In the genomic region with DNA sequence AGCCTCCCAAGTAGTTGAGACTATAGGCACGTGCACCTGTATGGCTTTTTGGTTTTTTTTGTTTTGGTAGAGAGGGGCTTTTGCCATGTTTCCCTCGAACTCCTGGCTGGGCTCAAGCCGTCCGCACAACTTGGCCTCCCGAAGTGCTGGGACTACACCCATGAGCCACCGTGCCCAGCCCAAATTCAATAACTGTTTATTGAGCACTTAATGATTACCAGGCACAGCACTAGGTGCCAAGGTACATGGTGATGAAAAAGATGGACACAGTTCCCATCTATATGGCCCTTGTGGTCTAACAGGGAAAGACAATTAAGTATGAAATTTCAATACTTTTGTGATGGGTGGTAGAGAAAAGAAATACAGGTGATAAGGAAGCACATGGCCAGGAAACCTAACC, we compare ENCODE assay signal across 22 cellular contexts. TPM values are rescaled to one million over a fixed set of nuclear protein-coding genes. Genes with fewer than 3 reads are reported as not detected.
DNase-seq lines count a peak whose midpoint lies in the region; ATAC-seq, FAIRE-seq and TF ChIP-seq lines count a peak whose summit lies in the region.
"Had no signal": no experiment of that assay in that cellular context is flagged by ENCODE, and none has a peak within 500 bp of the region (broad histone marks: within the 10 kb centered on the region; RNA-seq: fewer than 3 reads in every experiment).

No MANE protein-coding gene starts in this region.

- no peak overlapping the region for H3K4me3 ChIP-seq in right lobe of liver
- H3K4me3 ChIP-seq in HepG2 (replicated peaks in 1 of 3; ENCODE audit: insufficient read depth in 1 of 3, low read depth in 2 of 3, low read length in 3 of 3) = no peak overlapping the region
- H3K4me3 ChIP-seq in Karpas-422 (ENCODE audit: low read length) = no peak overlapping the region
- H3K4me3 ChIP-seq in H7 (ENCODE audit: insufficient read depth, low read depth, low read length) = no peak overlapping the region
- H3K4me3 ChIP-seq: A549, GM23338, HAP-1 had no signal

- in situ Hi-C loops in HepG2 (cut with HindIII; ENCODE audit: extremely low pct_ligation_motif_present, low pct_unique_long_range_greater_than_20kb) = no loop called here

- H3K36me3 ChIP-seq in right lobe of liver = no peaks in the 10 kb centered on the region
- no peaks in the 10 kb centered on the region for H3K36me3 ChIP-seq in HepG2 (replicated peaks in 1 of 2; ENCODE audit: control insufficient read depth in 1 of 2, insufficient read depth in 2 of 2, low read length in 2 of 2)
- H3K36me3 ChIP-seq in Karpas-422 (ENCODE audit: insufficient read depth, low read length) = no peaks in the 10 kb centered on the region
- H3K36me3 ChIP-seq in H7 (replicated peaks; ENCODE audit: control insufficient read depth, insufficient read depth, low read length) = no peaks in the 10 kb centered on the region
- H3K36me3 ChIP-seq: HAP-1 had no signal

- H3K9me3 ChIP-seq in right lobe of liver (no peaks in the 10 kb centered on the region), HepG2 (ENCODE audit: low read length) (no peaks in the 10 kb centered on the region), Karpas-422 (ENCODE audit: low read length) (no peaks in the 10 kb centered on the region)
- H3K9me3 ChIP-seq: A549 had no signal

- no peak overlapping the region for H3K4me2 ChIP-seq in HepG2 (ENCODE audit: low read depth, low read length)
- no peak overlapping the region for H3K4me2 ChIP-seq in Karpas-422 (ENCODE audit: low read depth, low read length, poor library complexity, severe bottlenecking)
- H3K4me2 ChIP-seq: A549, GM23338 had no signal

- no peaks in the 10 kb centered on the region for H3K9me2 ChIP-seq in Karpas-422 (replicated peaks; ENCODE audit: insufficient read depth, low read length)

- TF ChIP-seq POLR2A in right lobe of liver (IDR thresholded peaks at IDR 0.05) (no peak), HepG2 (IDR thresholded peaks at IDR 0.05; ENCODE audit: insufficient read depth in 1 of 2, low read depth in 2 of 2, low read length in 2 of 2) (no peak)

- 17% methylated on average over 6 of the region's 6 CpGs for WGBS in right lobe of liver (ENCODE audit: insufficient coverage, low coverage, low lambda C conversion rate, missing lambda C conversion rate)
- WGBS in HepG2 (ENCODE audit: low lambda C conversion rate) = 54% methylated on average over 6 of the region's 6 CpGs

- H3K27me3 ChIP-seq in right lobe of liver (no peaks in the 10 kb centered on the region), HepG2 (ENCODE audit: control insufficient read depth in 1 of 2, insufficient read depth in 2 of 2, low read length in 2 of 2) (no peaks in the 10 kb centered on the region; a peak in 1 of 5 replicates), Karpas-422 (ENCODE audit: low read length) (no peaks in the 10 kb centered on the region), H7 (ENCODE audit: control insufficient read depth, insufficient read depth, low read length) (no peaks in the 10 kb centered on the region)

- CTCF ChIA-PET in HepG2 (lab: Yijun Ruan, JAX; ENCODE audit: low intra/inter-chr PET ratio, low total read pairs) = no interaction called here

- POLR2A ChIA-PET in HepG2 (lab: Yijun Ruan, JAX) = no interaction called here

- H3K27ac ChIP-seq in right lobe of liver (no peak overlapping the region), HepG2 (ENCODE audit: extremely low read length, insufficient read depth, low read length) (no peak overlapping the region), Karpas-422 (ENCODE audit: low read length) (no peak overlapping the region)
- H3K27ac ChIP-seq: A549 had no signal

- peak in 1 of 4 donors; percentile 8 for TF ChIP-seq CTCF in right lobe of liver (IDR thresholded peaks at IDR 0.05)
- TF ChIP-seq CTCF in HepG2 (CRISPR knock-in tag; IDR thresholded peaks at IDR 0.05) = no peak

- BruUV-seq in HepG2 (replicated peaks; lab: Mats Ljungman, UMichigan) = no TSS peak

- H3K9ac ChIP-seq in HepG2 (ENCODE audit: insufficient read depth, low read depth, low read length) (no peak overlapping the region), Karpas-422 (ENCODE audit: low read length) (no peak overlapping the region)

- H3K4me1 ChIP-seq in right lobe of liver = no peaks in the 10 kb centered on the region
- no peaks in the 10 kb centered on the region for H3K4me1 ChIP-seq in HepG2 (ENCODE audit: insufficient read depth, low read length)
- H3K4me1 ChIP-seq in Karpas-422 (ENCODE audit: low read length) = peaks cover 10% of the 10 kb centered on the region
- H3K4me1 ChIP-seq: A549 had no signal

- no peaks in the 10 kb centered on the region for H4K20me1 ChIP-seq in HepG2 (ENCODE audit: insufficient read depth, low read length)
- H4K20me1 ChIP-seq in Karpas-422 (ENCODE audit: insufficient read depth, low read depth, low read length) = no peaks in the 10 kb centered on the region

- intact Hi-C loops in right lobe of liver (cut with DNase I) = no loop called here
- intact Hi-C loops in HepG2 (cut with micrococcal nuclease; ENCODE audit: unreplicated experiment) = no loop called here

- H3K79me2 ChIP-seq in HepG2 (ENCODE audit: insufficient read depth, low read length) = no peaks in the 10 kb centered on the region
- no peaks in the 10 kb centered on the region for H3K79me2 ChIP-seq in Karpas-422 (ENCODE audit: low read length)

- ATAC-seq in right lobe of liver (peak in 3 of 4 donors; percentile 35 to 61 (median 54)), HepG2 (no peak), left lobe of liver (peak; percentile 49), HG02884 (IDR thresholded peaks at IDR 0.05; ENCODE audit: unreplicated experiment) (no peak)
- ATAC-seq: A549, GM23338 had no signal

- TF ChIP-seq EP300 in HepG2 (IDR thresholded peaks at IDR 0.05; ENCODE audit: low read depth in 2 of 2, low read length in 2 of 2) = no peak
- TF ChIP-seq EP300 in HepG2 (CRISPR knock-in tag; IDR thresholded peaks at IDR 0.05; ENCODE audit: borderline replicate concordance) = no peak

- FAIRE-seq in HepG2 (lab: Jason Lieb, UNC) = no peak
- FAIRE-seq: A549, GM12891, GM18507 had no signal

- H2AFZ ChIP-seq in HepG2 (ENCODE audit: low read length) (no peak overlapping the region), Karpas-422 (ENCODE audit: low read length) (no peak overlapping the region)
- H2AFZ ChIP-seq: GM23338 had no signal

- no peak for DNase-seq in right lobe of liver
- no peak for DNase-seq in HepG2 (ENCODE audit: low spot score)
- DNase-seq in Karpas-422 = peak; percentile 37
- no peak for DNase-seq in left lobe of liver (ENCODE audit: low spot score)
- no peak for DNase-seq in H7
- no peak for DNase-seq in mucosa of gallbladder (ENCODE audit: low spot score)
- DNase-seq: 8988T; ACHN; AML-193; C1 segment of cervical spinal cord; Calu3; CD4-positive, alpha-beta memory T cell; COR-L47; DMS53; DMS79 treated with DMSO at 0.1 percent for 48 hours; GF-D8 had no signal

- TF ChIP-seq RAD21 in HepG2 (CRISPR knock-in tag; IDR thresholded peaks at IDR 0.05) = no peak

TF ChIP-seq in HepG2, 621 proteins besides CTCF, POLR2A, EP300 and RAD21 (continues in another document):
- TF ChIP-seq ZKSCAN8 (CRISPR knock-in tag; IDR thresholded peaks at IDR 0.05; ENCODE audit: borderline replicate concordance) (no peak), REL (CRISPR knock-in tag; conservative IDR thresholded peaks at IDR 0.05) (no peak), DDIT3 (CRISPR knock-in tag; IDR thresholded peaks at IDR 0.05) (no peak), ZNF354B (CRISPR knock-in tag; IDR thresholded peaks at IDR 0.05) (no peak), NONO (IDR thresholded peaks at IDR 0.05) (no peak), NONO (CRISPR knock-in tag; conservative IDR thresholded peaks at IDR 0.05) (no peak), ZNF781 (CRISPR knock-in tag; IDR thresholded peaks at IDR 0.05; ENCODE audit: borderline replicate concordance, not compliant biosample characterization) (no peak), ATM (IDR thresholded peaks at IDR 0.05; ENCODE audit: borderline replicate concordance) (no peak)

RNA-seq across cellular contexts. Expression of gene ZNF148, which starts 35.8 kb away (rescaled TPM):
- total RNA-seq in right lobe of liver (10 to 100 TPM; 14.3 to 22.6 (median 20.4) TPM), HepG2 (2016; rRNA removed; fragmentation: Illumina TruSeq; extraction: Trizol) (33.9 and 36.1 TPM in 2 replicates), left lobe of liver (17.7 TPM), mucosa of gallbladder (50.4 TPM)
- total RNA-seq in HepG2 (2016; cell fraction: cytosol; rRNA removed; fragmentation: Illumina TruSeq; extraction: Trizol; ENCODE audit: low read depth) = 162 and 189 TPM in 2 replicates
- total RNA-seq in HepG2 (2016; cell fraction: insoluble cytoplasmic fraction; rRNA removed; fragmentation: Illumina TruSeq; extraction: Trizol) = 30.8 and 31.4 TPM in 2 replicates
- 58.8 and 62.0 TPM in 2 replicates for total RNA-seq in HepG2 (2016; cell fraction: membrane; rRNA removed; fragmentation: Illumina TruSeq; extraction: Trizol)
- 23.0 and 30.4 TPM in 2 replicates for total RNA-seq in HepG2 (2016; cell fraction: nucleus; rRNA removed; fragmentation: Illumina TruSeq; extraction: Trizol)
- polyA plus RNA-seq in HepG2 (2011; rRNA removed) = 8.2 and 10.6 TPM in 2 replicates
- polyA plus RNA-seq in HepG2 (2011; cell fraction: cytosol; rRNA removed) = 4.0 and 6.0 TPM in 2 replicates
- 5.9 TPM in 2 replicates for polyA plus RNA-seq in HepG2 (2011; cell fraction: nucleus; rRNA removed)
- polyA plus RNA-seq in HepG2 (2012) = 7.7 and 10.0 TPM in 2 replicates
- polyA plus RNA-seq in HepG2 (2016; cell fraction: cytosol; fragmentation: Illumina TruSeq; extraction: Trizol; ENCODE audit: low read depth) = 0.40 and 0.43 TPM in 2 replicates
- polyA plus RNA-seq in HepG2 (2016; cell fraction: insoluble cytoplasmic fraction; fragmentation: Illumina TruSeq; extraction: Trizol; ENCODE audit: low read depth) = 11.5 and 14.1 TPM in 2 replicates
- 1.4 and 1.5 TPM in 2 replicates for polyA plus RNA-seq in HepG2 (2016; cell fraction: membrane; fragmentation: Illumina TruSeq; extraction: Trizol; ENCODE audit: low read depth)
- polyA plus RNA-seq in HepG2 (2016; cell fraction: nucleus; fragmentation: Illumina TruSeq; extraction: Trizol; ENCODE audit: insufficient read depth, low read depth) = 10.4 and 11.0 TPM in 2 replicates
- polyA minus RNA-seq in HepG2 (2011; rRNA and poly(A)+ RNA removed; ENCODE audit: low replicate concordance) = 14.6 and 32.0 TPM in 2 replicates
- 25.8 and 28.3 TPM in 2 replicates for polyA minus RNA-seq in HepG2 (2011; cell fraction: cytosol; rRNA and poly(A)+ RNA removed)
- 52.4 and 54.6 TPM in 2 replicates for polyA minus RNA-seq in HepG2 (2011; cell fraction: nucleus; rRNA and poly(A)+ RNA removed)
- 29.2 and 53.8 TPM in 2 replicates for total RNA-seq in Karpas-422 (2014; rRNA removed; shearing (Covaris generic); ENCODE audit: low replicate concordance)
- total RNA-seq in H7 (2014; rRNA removed; shearing (Covaris generic)) = 9.7 and 14.3 TPM in 2 replicates

Comparison
In these comparisons a context has a peak if more than half of its experiments do, and no peak if none do; other contexts are left out.
1. ATAC-seq: peak in right lobe of liver (3 of 4) and left lobe of liver (single experiment); none in HepG2 (single experiment) and HG02884 (single experiment).